11 cellular contexts compared by ENCODE assay signal in genomic region chr2:179336782-179337534, GRCh38.
A peak's percentile ranks its signal among the peaks of the same experiment; 100 is the strongest.
DNase-seq lines count a peak whose midpoint lies in the region; ATAC-seq and TF ChIP-seq lines count a peak whose summit lies in the region.
"Had no signal": no experiment of that assay in that cellular context is flagged by ENCODE, and none has a peak within 500 bp of the region (broad histone marks: within the 10 kb centered on the region; RNA-seq: fewer than 3 reads in every experiment).

No MANE protein-coding gene starts in this region.

- no peak overlapping the region for H2BK5ac ChIP-seq in trophoblast cell (ENCODE audit: low read depth, low read length, poor library complexity)

- ATAC-seq in HG02623 (IDR thresholded peaks at IDR 0.05; ENCODE audit: unreplicated experiment), result no peak
- ATAC-seq: left colon had no signal

- no peak overlapping the region for H3K4ac ChIP-seq in trophoblast cell (ENCODE audit: low read depth, low read length)

- H3K27me3 ChIP-seq in trophoblast cell (ENCODE audit: insufficient read depth, low read length), result no peaks in the 10 kb centered on the region

- H3K9me3 ChIP-seq in trophoblast cell (ENCODE audit: insufficient read depth, low read depth, low read length), result no peaks in the 10 kb centered on the region

- no peaks in the 10 kb centered on the region for H3K4me1 ChIP-seq in trophoblast cell (ENCODE audit: control insufficient read depth in 1 of 2, insufficient read depth in 2 of 2, low read length in 2 of 2)

- H3K23ac ChIP-seq in trophoblast cell (ENCODE audit: low read length), result no peak overlapping the region

- no peak overlapping the region for H2AFZ ChIP-seq in trophoblast cell (ENCODE audit: insufficient read depth, low read length, poor library complexity)

- H3K79me2 ChIP-seq in trophoblast cell (ENCODE audit: control insufficient read depth, insufficient read depth, low read length, poor library complexity), result no peaks in the 10 kb centered on the region

- no peak overlapping the region for H4K8ac ChIP-seq in trophoblast cell (ENCODE audit: low read depth, low read length)

- H2BK12ac ChIP-seq in trophoblast cell (ENCODE audit: low read length), result no peak overlapping the region

- no peak; the same call in 1 of the 2 replicates for TF ChIP-seq RAD21 in Ishikawa (IDR thresholded peaks at IDR 0.05; ENCODE audit: low read depth)

- H3K18ac ChIP-seq in trophoblast cell (ENCODE audit: low read length), result no peak overlapping the region

- no peak overlapping the region for H4K12ac ChIP-seq in trophoblast cell (ENCODE audit: low read depth, low read length)

- H3K79me1 ChIP-seq in trophoblast cell (ENCODE audit: low read length), result no peaks in the 10 kb centered on the region

- H3K4me3 ChIP-seq in trophoblast cell (ENCODE audit: low read depth, low read length), result no peak overlapping the region

- peak; percentile 75 for DNase-seq in EL
- peak; percentile 34 for DNase-seq in epidermal melanocyte (ENCODE audit: insufficient read length, low spot score)
- peak; percentile 62 to 81 for DNase-seq in trophoblast cell
- DNase-seq in NOMO-1 (lab: John Stamatoyannopoulos, UW; ENCODE audit: unreplicated experiment in 2 of 2), result no peak
- DNase-seq in stimulated activated CD4-positive, alpha-beta T cell treated with anti-CD3 and anti-CD28 coated beads, Interleukin-12 subunit alpha, Interleukin-12 subunit beta, amount 100 ng/mL, for 4 hours, result no peak
- DNase-seq in UCSD-AML1 (lab: John Stamatoyannopoulos, UW; ENCODE audit: unreplicated experiment), result no peak
- DNase-seq: left colon, NCI-H510A treated with DMSO at 0.1 percent for 48 hours, SW 1271 had no signal

- no peak overlapping the region for H3K14ac ChIP-seq in trophoblast cell (ENCODE audit: low read length)

- no peak overlapping the region for H4K91ac ChIP-seq in trophoblast cell (ENCODE audit: low read depth, low read length)

- H3K4me2 ChIP-seq in trophoblast cell (ENCODE audit: low read length), result no peak overlapping the region

- H3K27ac ChIP-seq in trophoblast cell (ENCODE audit: low read depth, low read length), result no peak overlapping the region

- WGBS in trophoblast cell (ENCODE audit: extremely low coverage, insufficient coverage, insufficient read length), result no CpG with 5 or more reads among the region's 4 CpGs

- H3K9ac ChIP-seq in trophoblast cell (ENCODE audit: low read length), result no peak overlapping the region

- H3K36me3 ChIP-seq in trophoblast cell (ENCODE audit: control insufficient read depth in 1 of 2, insufficient read depth in 2 of 2, low read length in 2 of 2), result no peaks in the 10 kb centered on the region

- peak; percentile 54; the same call in 1 of the 2 replicates for TF ChIP-seq EP300 in Ishikawa (IDR thresholded peaks at IDR 0.05; ENCODE audit: borderline replicate concordance)

- no peak overlapping the region for H2BK120ac ChIP-seq in trophoblast cell (ENCODE audit: insufficient read depth, low read length, poor library complexity)

- H2AK5ac ChIP-seq in trophoblast cell (ENCODE audit: low read length), result no peak overlapping the region

TF ChIP-seq in Ishikawa, 13 proteins besides CTCF, POLR2A, EP300 and RAD21:
- TF ChIP-seq FOXM1 (IDR thresholded peaks at IDR 0.05; ENCODE audit: borderline replicate concordance, low read depth), result no peak
- no peak for TF ChIP-seq CEBPB (IDR thresholded peaks at IDR 0.05)
- TF ChIP-seq REST (IDR thresholded peaks at IDR 0.05; ENCODE audit: low read depth), result no peak
- 0 out of 2 replicates have a peak, but pooled peaks have one; percentile 20 for TF ChIP-seq NFIC (IDR thresholded peaks at IDR 0.05)
- TF ChIP-seq YY1 (IDR thresholded peaks at IDR 0.05; ENCODE audit: low read depth), result no peak
- peak; percentile 75 for TF ChIP-seq TCF12 (IDR thresholded peaks at IDR 0.05; ENCODE audit: low read depth)
- no peak for TF ChIP-seq ZBTB7A (IDR thresholded peaks at IDR 0.05; ENCODE audit: low read depth)
- TF ChIP-seq TAF1 (IDR thresholded peaks at IDR 0.05; ENCODE audit: low read depth), result 0 out of 2 replicates have a peak, but pooled peaks have one; percentile 25
- TF ChIP-seq CREB1 (IDR thresholded peaks at IDR 0.05; ENCODE audit: low read depth), result no peak
- TF ChIP-seq USF1 (IDR thresholded peaks at IDR 0.05), result no peak
- TF ChIP-seq, protein P1, sequence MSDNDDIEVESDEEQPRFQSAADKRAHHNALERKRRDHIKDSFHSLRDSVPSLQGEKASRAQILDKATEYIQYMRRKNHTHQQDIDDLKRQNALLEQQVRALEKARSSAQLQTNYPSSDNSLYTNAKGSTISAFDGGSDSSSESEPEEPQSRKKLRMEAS (IDR thresholded peaks at IDR 0.05), result no peak
- TF ChIP-seq TEAD4 (IDR thresholded peaks at IDR 0.05), result peak; percentile 69
- no peak for TF ChIP-seq EGR1 (IDR thresholded peaks at IDR 0.05)

Comparison
In these comparisons a context has a peak if more than half of its experiments do, and no peak if none do; other contexts are left out.
1. DNase-seq: peak in EL (single experiment), epidermal melanocyte (single experiment) and trophoblast cell (2 of 2); none in NOMO-1 (0 of 2), stimulated activated CD4-positive, alpha-beta T cell treated with anti-CD3 and anti-CD28 coated beads, Interleukin-12 subunit alpha, Interleukin-12 subunit beta, amount 100 ng/mL, for 4 hours (single experiment) and UCSD-AML1 (single experiment).